Comparison of ENCODE assay signal across 32 cellular contexts in genomic region chr4:90245837-90246236, GRCh38.
"Had no signal": no experiment of that assay in that cellular context is flagged by ENCODE, and none has a peak within 500 bp of the region (broad histone marks: within the 10 kb centered on the region; RNA-seq: fewer than 3 reads in every experiment).

No MANE protein-coding gene starts in this region.

- H3K36me3 ChIP-seq: brain microvascular endothelial cell had no signal

- H3K4me2 ChIP-seq: KMS-11 had no signal

- H3K4me3 Mint-ChIP-seq: activated CD4-positive, alpha-beta memory T cell treated with anti-CD3 and anti-CD28 coated beads, Interleukin-2, amount 10 ng/mL, durations not matched to agents 7 days and 5 days; activated CD4-positive, alpha-beta T cell treated with anti-CD3 and anti-CD28 coated beads for 36 hours; activated naive CD8-positive, alpha-beta T cell treated with anti-CD3 and anti-CD28 coated beads for 36 hours; activated T-cell treated with anti-CD3 and anti-CD28 coated beads, Interleukin-2, amount 50 U/mL, for 72 hours; activated T-helper 17 cell treated with anti-CD3 and anti-CD28 coated beads, Interleukin-2, amount 50 U/mL, for 72 hours; central memory CD8-positive, alpha-beta T cell; WTC11 had no signal

- ATAC-seq: activated CD4-positive, alpha-beta T cell treated with anti-CD3 and anti-CD28 coated beads for 36 hours; activated CD4-positive, CD25-positive, alpha-beta regulatory T cell treated with anti-CD3 and anti-CD28 coated beads, Interleukin-2, amount 50 U/mL, for 24 hours; activated T-cell treated with anti-CD3 and anti-CD28 coated beads, Interleukin-2, amount 50 U/mL, for 72 hours; activated T-helper 17 cell treated with anti-CD3 and anti-CD28 coated beads, Interleukin-2, amount 50 U/mL, for 72 hours; Panc1; WTC11 had no signal

- H3K36me3 Mint-ChIP-seq: activated naive CD8-positive, alpha-beta T cell treated with anti-CD3 and anti-CD28 coated beads for 36 hours; WTC11 had no signal

- H3K9ac ChIP-seq: KMS-11 had no signal

- H3K4me1 Mint-ChIP-seq: activated CD4-positive, alpha-beta memory T cell treated with anti-CD3 and anti-CD28 coated beads, Interleukin-2, amount 10 ng/mL, durations not matched to agents 7 days and 5 days; activated CD4-positive, alpha-beta T cell treated with anti-CD3 and anti-CD28 coated beads for 36 hours; activated naive CD8-positive, alpha-beta T cell treated with anti-CD3 and anti-CD28 coated beads for 36 hours; activated T-helper 17 cell treated with anti-CD3 and anti-CD28 coated beads, Interleukin-2, amount 50 U/mL, for 72 hours; central memory CD8-positive, alpha-beta T cell; WTC11 had no signal

- DNase-seq: activated CD4-positive, alpha-beta memory T cell treated with anti-CD3 and anti-CD28 coated beads, Interleukin-2, amount 10 ng/mL, durations not matched to agents 7 days and 5 days; activated CD4-positive, alpha-beta T cell treated with anti-CD3 and anti-CD28 coated beads for 36 hours; activated CD8-positive, alpha-beta memory T cell treated with anti-CD3 and anti-CD28 coated beads for 24 hours; activated effector memory CD4-positive, alpha-beta T cell treated with anti-CD3 and anti-CD28 coated beads, Interleukin-2, amount 50 U/mL, for 16 hours; activated naive CD4-positive, alpha-beta T cell; activated naive CD4-positive, alpha-beta T cell treated with anti-CD3 and anti-CD28 coated beads, Interleukin-2, amount 50 U/mL, for 16 hours; activated naive CD8-positive, alpha-beta T cell treated with anti-CD3 and anti-CD28 coated beads for 36 hours; activated T-cell treated with anti-CD3 and anti-CD28 coated beads, Interleukin-2, amount 50 U/mL, for 1 hour; activated T-cell treated with anti-CD3 and anti-CD28 coated beads, Interleukin-2, amount 50 U/mL, for 72 hours; amniotic stem cell; aorta; brain microvascular endothelial cell; MM.1S; MV-4-11; NCI-H1092; NCI-H146; NCI-H187; NCI-H2029 treated with DMSO at 0.1 percent for 48 hours; NCI-H2107; NCI-H2171; NCI-H510A; SIG-M5; SW 1271; T-helper 1 cell; T-helper 2 cell; T1000 had no signal

- H3K9me3 Mint-ChIP-seq: activated CD4-positive, alpha-beta memory T cell treated with anti-CD3 and anti-CD28 coated beads, Interleukin-2, amount 10 ng/mL, durations not matched to agents 7 days and 5 days; activated T-helper 17 cell treated with anti-CD3 and anti-CD28 coated beads, Interleukin-2, amount 50 U/mL, for 72 hours; central memory CD8-positive, alpha-beta T cell; WTC11 had no signal

- H3K27me3 ChIP-seq: brain microvascular endothelial cell had no signal

- H3K27ac Mint-ChIP-seq: activated CD4-positive, alpha-beta memory T cell treated with anti-CD3 and anti-CD28 coated beads, Interleukin-2, amount 10 ng/mL, durations not matched to agents 7 days and 5 days; activated CD4-positive, alpha-beta T cell treated with anti-CD3 and anti-CD28 coated beads for 36 hours; activated naive CD8-positive, alpha-beta T cell treated with anti-CD3 and anti-CD28 coated beads for 36 hours; activated T-cell treated with anti-CD3 and anti-CD28 coated beads, Interleukin-2, amount 50 U/mL, for 72 hours; activated T-helper 17 cell treated with anti-CD3 and anti-CD28 coated beads, Interleukin-2, amount 50 U/mL, for 72 hours; WTC11 had no signal

- H3K27me3 Mint-ChIP-seq: activated CD4-positive, alpha-beta memory T cell treated with anti-CD3 and anti-CD28 coated beads, Interleukin-2, amount 10 ng/mL, durations not matched to agents 7 days and 5 days; activated CD4-positive, alpha-beta T cell treated with anti-CD3 and anti-CD28 coated beads for 36 hours; activated naive CD8-positive, alpha-beta T cell treated with anti-CD3 and anti-CD28 coated beads for 36 hours; activated T-helper 17 cell treated with anti-CD3 and anti-CD28 coated beads, Interleukin-2, amount 50 U/mL, for 72 hours; central memory CD8-positive, alpha-beta T cell had no signal

- H3K27ac ChIP-seq: brain microvascular endothelial cell, KMS-11 had no signal
